1 cellular context compared by ENCODE assay signal in genomic region chr10:3122486-3123205, GRCh38.
TF ChIP-seq lines count a peak whose summit lies in the region.

No MANE protein-coding gene starts in this region.

TF ChIP-seq in HCT116, 20 proteins besides CTCF, POLR2A, EP300 and RAD21 (continued from another document):
- TF ChIP-seq ZBTB33 (IDR thresholded peaks at IDR 0.05; ENCODE audit: extremely low read depth, insufficient replicate concordance, low read length) (no peak), SRF (IDR thresholded peaks at IDR 0.05; ENCODE audit: low read depth) (no peak), POLR2AphosphoS5 (IDR thresholded peaks at IDR 0.05; ENCODE audit: low read depth, low read length) (no peak), CEBPB (IDR thresholded peaks at IDR 0.05; ENCODE audit: low read depth) (no peak), TCF7L2 (IDR thresholded peaks at IDR 0.05; ENCODE audit: borderline replicate concordance, extremely low read depth, insufficient read depth, insufficient read length) (no peak), JUND (IDR thresholded peaks at IDR 0.05) (no peak), MAX (IDR thresholded peaks at IDR 0.05) (no peak), ELF1 (IDR thresholded peaks at IDR 0.05; ENCODE audit: borderline replicate concordance, low read depth) (no peak), EZH2phosphoT487 (IDR thresholded peaks at IDR 0.05; ENCODE audit: borderline replicate concordance) (no peak), YY1 (IDR thresholded peaks at IDR 0.05; ENCODE audit: extremely low read depth, insufficient replicate concordance, low read depth, low read length) (no peak), EZH2 (IDR thresholded peaks at IDR 0.05) (no peak)
